1 cellular context compared by ENCODE assay signal in genomic region chr11:118153516-118153915, GRCh38.
TF ChIP-seq lines count a peak whose summit lies in the region.

No MANE protein-coding gene starts in this region.

TF ChIP-seq in SK-N-SH, 30 proteins besides CTCF, POLR2A, EP300 and RAD21 (continued from another document):
- TF ChIP-seq ZBTB33 (IDR thresholded peaks at IDR 0.05; ENCODE audit: borderline replicate concordance, low read depth) (no peak), REST (IDR thresholded peaks at IDR 0.05; ENCODE audit: low read depth, low read length) (no peak), SMC3 (IDR thresholded peaks at IDR 0.05; ENCODE audit: low read depth, low read length) (no peak), RFX5 (IDR thresholded peaks at IDR 0.05; ENCODE audit: low read length) (no peak), CHD2 (IDR thresholded peaks at IDR 0.05; ENCODE audit: low read length, partially characterized antibody) (no peak), GABPA (IDR thresholded peaks at IDR 0.05; ENCODE audit: low read depth) (no peak), TCF12 (IDR thresholded peaks at IDR 0.05) (no peak)
